In genomic region chr12:104960464-104960863, GRCh38 we compare ENCODE assay signal across 1 cellular context.
TF ChIP-seq lines count a peak whose summit lies in the region.

No MANE protein-coding gene starts in this region.

TF ChIP-seq in HepG2, 621 proteins besides CTCF, POLR2A, EP300 and RAD21:
- TF ChIP-seq ZNF770 (CRISPR knock-in tag; IDR thresholded peaks at IDR 0.05) (peak; percentile 12; the same call in 1 of the 2 replicates), KAT7 (CRISPR knock-in tag; IDR thresholded peaks at IDR 0.05; ENCODE audit: borderline replicate concordance) (no peak)
TF ChIP-seq in HepG2: peak in this region for 1.
